Comparison of ENCODE assay signal across 22 cellular contexts in genomic region chr10:86663046-86663345, GRCh38. TPM values are rescaled to one million over a fixed set of nuclear protein-coding genes. Genes with fewer than 3 reads are reported as not detected.
DNase-seq lines count a peak whose midpoint lies in the region; ATAC-seq and TF ChIP-seq lines count a peak whose summit lies in the region.
"Had no signal": no experiment of that assay in that cellular context is flagged by ENCODE, and none has a peak within 500 bp of the region (broad histone marks: within the 10 kb centered on the region; RNA-seq: fewer than 3 reads in every experiment).

No MANE protein-coding gene starts in this region.

- H2BK15ac ChIP-seq in H9 (ENCODE audit: low read depth, low read length), result no peak overlapping the region

- TF ChIP-seq CTCF in H9 (conservative IDR thresholded peaks at IDR 0.05) (peak; percentile 27; the same call in 1 of the 3 replicates), psoas muscle (IDR thresholded peaks at IDR 0.05) (no peak), foreskin fibroblast (IDR thresholded peaks at IDR 0.05; ENCODE audit: low read depth, low read length) (no peak)
- no peak for TF ChIP-seq CTCF in CD4-positive, alpha-beta T cell (IDR thresholded peaks at IDR 0.05)

- no peak overlapping the region for H3K14ac ChIP-seq in H9 (ENCODE audit: insufficient read depth, low read length)

- H2BK120ac ChIP-seq in H9 (ENCODE audit: low read depth, low read length, poor library complexity, severe bottlenecking), result no peak overlapping the region

- H2AK5ac ChIP-seq in H9 (ENCODE audit: insufficient read length, low read length), result no peak overlapping the region

- no peaks in the 10 kb centered on the region for H4K20me1 ChIP-seq in H9 (ENCODE audit: control insufficient read depth, insufficient read depth, insufficient read length)

- H3K4ac ChIP-seq in H9 (ENCODE audit: low read depth, low read length), result no peak overlapping the region

- no peak overlapping the region for H3K4me3 Mint-ChIP-seq in H9
- H3K4me3 Mint-ChIP-seq in CD4-positive, alpha-beta T cell, result no peak overlapping the region

- no peak overlapping the region for H2BK5ac ChIP-seq in H9 (ENCODE audit: insufficient read length, low read length)

- no peaks in the 10 kb centered on the region; the same call in 1 of the 2 replicates for H3K27me3 Mint-ChIP-seq in H9 (ENCODE audit: low read depth)
- no peaks in the 10 kb centered on the region for H3K27me3 Mint-ChIP-seq in CD4-positive, alpha-beta T cell

- no peak overlapping the region for H3K4me2 ChIP-seq in H9 (ENCODE audit: insufficient read depth, insufficient read length, low read length)
- H3K4me2 ChIP-seq: A549 had no signal

- H3K18ac ChIP-seq in H9 (ENCODE audit: insufficient read length, low read depth, low read length), result no peak overlapping the region

- H4K8ac ChIP-seq in H9 (replicated peaks; ENCODE audit: insufficient read length, low read depth, low read length), result no peak overlapping the region

- CTCF ChIA-PET in CD4-positive, alpha-beta T cell (lab: Charles Lee), result no interaction called here

- intact Hi-C loops in Right ventricle myocardium superior (cut with DNase I), result no loop called here
- intact Hi-C loops in right cardiac atrium (cut with DNase I), result no loop called here
- intact Hi-C loops in psoas muscle (cut with DNase I), result no loop called here
- intact Hi-C loops in CD4-positive, alpha-beta T cell (cut with DNase I, micrococcal nuclease), result no loop called here

- no peak overlapping the region; a peak in 1 of 7 replicates for H3K27ac Mint-ChIP-seq in H9
- no peak overlapping the region for H3K27ac Mint-ChIP-seq in CD4-positive, alpha-beta T cell

- no peaks in the 10 kb centered on the region; the same call in 1 of the 2 replicates for H3K4me1 ChIP-seq in H9 (ENCODE audit: insufficient read depth, low read length)
- H3K4me1 ChIP-seq in right cardiac atrium (ENCODE audit: control insufficient read depth, insufficient read depth, low read length), result peaks cover 12% of the 10 kb centered on the region
- H3K4me1 ChIP-seq in psoas muscle, result peaks cover 64% of the 10 kb centered on the region
- H3K4me1 ChIP-seq: Peyer's patch had no signal

- H3K79me2 ChIP-seq in H9 (ENCODE audit: insufficient read depth, low read length), result no peaks in the 10 kb centered on the region

- H3K9me3 ChIP-seq in H9 (ENCODE audit: control insufficient read depth, low read depth, low read length) (no peaks in the 10 kb centered on the region), right cardiac atrium (ENCODE audit: control insufficient read depth, low read length) (no peaks in the 10 kb centered on the region), psoas muscle (no peaks in the 10 kb centered on the region)
- H3K9me3 ChIP-seq in CD4-positive, alpha-beta T cell (ENCODE audit: control insufficient read depth, low read length), result no peaks in the 10 kb centered on the region
- H3K9me3 ChIP-seq: A549, Peyer's patch had no signal

- H3K23me2 ChIP-seq in H9 (ENCODE audit: insufficient read length, low read depth, low read length, poor library complexity, severe bottlenecking), result no peaks in the 10 kb centered on the region

- peaks cover 17 to 23% of the 10 kb centered on the region in 2 experiments for H3K4me1 Mint-ChIP-seq in H9
- H3K4me1 Mint-ChIP-seq in CD4-positive, alpha-beta T cell (ENCODE audit: low read depth), result no peaks in the 10 kb centered on the region

- POLR2A ChIA-PET in CD4-positive, alpha-beta T cell (lab: Charles Lee), result no interaction called here

- no peaks in the 10 kb centered on the region for H3K36me3 ChIP-seq in psoas muscle (ENCODE audit: insufficient read depth in 1 of 2, low read depth in 1 of 2)
- H3K36me3 ChIP-seq: Peyer's patch had no signal

- no peaks in the 10 kb centered on the region for H3K79me1 ChIP-seq in H9 (ENCODE audit: insufficient read depth, low read depth, low read length, poor library complexity, severe bottlenecking)

- WGBS in H9 (ENCODE audit: extremely low coverage, insufficient read length, low lambda C conversion rate), result no CpG with 5 or more reads among the region's 8 CpGs
- WGBS in right cardiac atrium, result 76% methylated on average over 8 of the region's 8 CpGs
- WGBS in psoas muscle, 3 donors, result 88 to 93% (median 91%) methylated on average over 8 of the region's 8 CpGs

- DNase-seq in H9 (peak; percentile 60), Right ventricle myocardium superior (peak; percentile 47), right cardiac atrium (peak in 2 of 3 donors; percentile 36 to 60), psoas muscle (peak; percentile 8 to 43), ACHN (no peak), foreskin fibroblast (no peak)
- no peak for DNase-seq in CD4-positive, alpha-beta T cell
- DNase-seq: C1 segment of cervical spinal cord, DND-41, GDM1, GOT3, IMR-90, Kasumi-1, MM.1S, NCI-H1092 treated with DMSO at 0.1 percent for 48 hours, NCI-H2227 treated with DMSO at 0.1 percent for 48 hours, NCI-H524, Peyer's patch, SHP77 had no signal

- no peak overlapping the region for H3T11ph ChIP-seq in H9 (ENCODE audit: low read length)

- no peak overlapping the region for H3K4me3 ChIP-seq in right cardiac atrium (ENCODE audit: low read length)
- no peak overlapping the region for H3K4me3 ChIP-seq in psoas muscle
- no peak overlapping the region for H3K4me3 ChIP-seq in foreskin fibroblast (ENCODE audit: low read depth in 1 of 2, low read length in 2 of 2)
- H3K4me3 ChIP-seq: A549, GM12878, Peyer's patch had no signal

- H4K91ac ChIP-seq in H9 (ENCODE audit: insufficient read length, low read depth, low read length), result no peak overlapping the region

- H4K5ac ChIP-seq in H9 (ENCODE audit: insufficient read length, low read depth, low read length), result no peak overlapping the region

- no peak overlapping the region for H3K56ac ChIP-seq in H9 (ENCODE audit: insufficient read length, low read depth, low read length)

- no peak overlapping the region for H2BK20ac ChIP-seq in H9 (ENCODE audit: low read depth, low read length, poor library complexity, severe bottlenecking)

- no peaks in the 10 kb centered on the region for H3K9me3 Mint-ChIP-seq in H9
- H3K9me3 Mint-ChIP-seq in CD4-positive, alpha-beta T cell, result no peaks in the 10 kb centered on the region

- H2AFZ ChIP-seq in H9 (ENCODE audit: low read length), result no peak overlapping the region

- H3K27ac ChIP-seq in H9 (ENCODE audit: insufficient read length, low read depth, low read length), result no peak overlapping the region
- H3K27ac ChIP-seq in right cardiac atrium (ENCODE audit: low read length), result peak overlapping the region; percentile 90
- H3K27ac ChIP-seq in psoas muscle, result peak overlapping the region; percentile 92
- H3K27ac ChIP-seq in CD4-positive, alpha-beta T cell (ENCODE audit: low read depth, low read length), result no peak overlapping the region
- H3K27ac ChIP-seq: A549, Peyer's patch had no signal

- no peak overlapping the region for H3K23ac ChIP-seq in H9 (ENCODE audit: insufficient read length, low read depth, low read length)

- H2BK12ac ChIP-seq in H9 (ENCODE audit: insufficient read length, low read depth, low read length), result no peak overlapping the region

- no peak overlapping the region for H3K9ac ChIP-seq in H9 (ENCODE audit: extremely low read depth, insufficient read length, low read length)

- in situ Hi-C loops in ACHN (cut with HindIII; ENCODE audit: low pct_ligation_motif_present, low pct_unique_long_range_greater_than_20kb, low sequenced_read_pairs), result no loop called here

- no peak for ATAC-seq in Right ventricle myocardium superior (ENCODE audit: poor library complexity)
- ATAC-seq in right cardiac atrium, result no peak
- no peak for ATAC-seq in psoas muscle
- no peak for ATAC-seq in HG03135 (IDR thresholded peaks at IDR 0.05; ENCODE audit: unreplicated experiment)
- ATAC-seq in CD4-positive, alpha-beta T cell (ENCODE audit: poor library complexity), result no peak
- ATAC-seq: A549, GM12878 had no signal

- no peaks in the 10 kb centered on the region for H3K36me3 Mint-ChIP-seq in H9 (ENCODE audit: insufficient read depth in 1 of 3, low read depth in 3 of 3)
- H3K36me3 Mint-ChIP-seq in CD4-positive, alpha-beta T cell (ENCODE audit: low read depth), result no peaks in the 10 kb centered on the region

- H3K27me3 ChIP-seq in H9 (ENCODE audit: insufficient read depth, low read length) (no peaks in the 10 kb centered on the region), right cardiac atrium (ENCODE audit: control insufficient read depth, insufficient read depth) (no peaks in the 10 kb centered on the region), psoas muscle (ENCODE audit: insufficient read depth in 3 of 3, low read length in 2 of 3) (no peaks in the 10 kb centered on the region)
- no peaks in the 10 kb centered on the region for H3K27me3 ChIP-seq in CD4-positive, alpha-beta T cell (ENCODE audit: control insufficient read depth, insufficient read depth, low read length)
- H3K27me3 ChIP-seq: Peyer's patch had no signal

RNA-seq across cellular contexts. Expression of gene LDB3, which starts 5.3 kb away (rescaled TPM):
- total RNA-seq in H9 (2021) (0.17 and 0.18 TPM in 2 replicates), Right ventricle myocardium superior (1,375 TPM), right cardiac atrium (1,000 to 10,000 TPM in 1 of 4 donors, 100 to 1,000 TPM in 3; 738 to 1,111 (median 934) TPM), psoas muscle (1,000 to 10,000 TPM in 1 of 4 donors, 100 to 1,000 TPM in 3; 615 to 2,187 (median 685) TPM)
- polyA plus RNA-seq in right cardiac atrium (1,223 TPM), psoas muscle (100 to 1,000 TPM; 108 to 518 (median 274) TPM)
- total RNA-seq in CD4-positive, alpha-beta T cell, result under 1 TPM; 0.05 to 0.08 TPM

RNA-seq across cellular contexts. Expression of gene OPN4, which starts 8.6 kb away (rescaled TPM):
- total RNA-seq in H9 (2021), result not detected in 2 replicates
- 0.40 TPM for total RNA-seq in Right ventricle myocardium superior
- 1 to 10 TPM in 2 of 4 donors, under 1 TPM in 2; 0.32 to 1.2 (median 0.95) TPM for total RNA-seq in right cardiac atrium
- 0.93 TPM for polyA plus RNA-seq in right cardiac atrium
- total RNA-seq in psoas muscle, result under 1 TPM; 0.12 to 0.49 (median 0.32) TPM
- under 1 TPM; 0.14 to 0.23 (median 0.23) TPM for polyA plus RNA-seq in psoas muscle
- not detected for total RNA-seq in CD4-positive, alpha-beta T cell
- total RNA-seq: GM12878, IMR-90, Peyer's patch had no signal
- polyA plus RNA-seq: A549, GM12878 had no signal

Comparison
In these comparisons a context has a peak if more than half of its experiments do, and no peak if none do; other contexts are left out.
1. DNase-seq: peak in H9 (single experiment), Right ventricle myocardium superior (single experiment), right cardiac atrium (2 of 3) and psoas muscle (2 of 2); none in ACHN (single experiment), foreskin fibroblast (0 of 2) and CD4-positive, alpha-beta T cell (0 of 10).
2. H3K27ac ChIP-seq: peak in right cardiac atrium (single experiment) and psoas muscle (single experiment); none in H9 (single experiment) and CD4-positive, alpha-beta T cell (single experiment).
3. RNA of gene LDB3, which starts 5.3 kb away (total RNA-seq): 1,375 TPM in Right ventricle myocardium superior (single experiment), 738 to 1,111 TPM in right cardiac atrium and 615 to 2,187 TPM in psoas muscle; 0.17 to 0.18 TPM in H9 and 0.05 to 0.08 TPM in CD4-positive, alpha-beta T cell; every median in the first group is over 100 times any median in the second.